In genomic region chr4:7070729-7071511, GRCh38 we compare ENCODE assay signal across 9 cellular contexts. TPM values are rescaled to one million over a fixed set of nuclear protein-coding genes. Genes with fewer than 3 reads are reported as not detected.
DNase-seq lines count a peak whose midpoint lies in the region; ATAC-seq and TF ChIP-seq lines count a peak whose summit lies in the region.
"Had no signal": no experiment of that assay in that cellular context is flagged by ENCODE, and none has a peak within 500 bp of the region (broad histone marks: within the 10 kb centered on the region; RNA-seq: fewer than 3 reads in every experiment).

No MANE protein-coding gene starts in this region.

- H3K27ac ChIP-seq in DOHH2 (ENCODE audit: low read depth, low read length), result no peak overlapping the region
- H3K27ac ChIP-seq: epithelial cell of prostate had no signal

- H3K27me3 Mint-ChIP-seq in activated naive CD8-positive, alpha-beta T cell treated with anti-CD3 and anti-CD28 coated beads, Interleukin-2, amount 10 ng/mL, durations not matched to agents 7 days and 5 days, result peaks cover 6% of the 10 kb centered on the region

- POLR2A ChIA-PET in activated naive CD8-positive, alpha-beta T cell treated with anti-CD3 and anti-CD28 coated beads, Interleukin-2, amount 10 ng/mL, durations not matched to agents 7 days and 5 days (lab: Charles Lee), result interaction anchor here (0.6 to 1.3 kb wide), 4 partner anchors 28 to 415 kb away, joined by 3 to 6 read pairs (median 4); partner anchors contain the start of gene TADA2B

- H3K9me3 ChIP-seq in DOHH2 (ENCODE audit: control insufficient read depth, insufficient read depth, low read length), result no peaks in the 10 kb centered on the region

- peak overlapping the region; percentile 29 for H3K4me3 Mint-ChIP-seq in activated naive CD8-positive, alpha-beta T cell treated with anti-CD3 and anti-CD28 coated beads, Interleukin-2, amount 10 ng/mL, durations not matched to agents 7 days and 5 days

- peaks cover 22% of the 10 kb centered on the region for H3K4me1 ChIP-seq in DOHH2 (ENCODE audit: control insufficient read depth, low read length)

- H4K20me1 ChIP-seq in DOHH2 (ENCODE audit: control insufficient read depth, insufficient read depth, low read depth, low read length), result peaks cover 9% of the 10 kb centered on the region

- H3K9me2 ChIP-seq in DOHH2 (replicated peaks; ENCODE audit: control insufficient read depth, low read length), result no peaks in the 10 kb centered on the region

- peaks cover 17% of the 10 kb centered on the region for H3K36me3 ChIP-seq in DOHH2 (ENCODE audit: control insufficient read depth, low read length)

- peak overlapping the region; percentile 15; the same call in 1 of the 2 replicates for H3K4me2 ChIP-seq in DOHH2 (ENCODE audit: low read length)

- peak; percentile 75 for DNase-seq in H4 (ENCODE audit: low spot score)
- peak; percentile 60 for DNase-seq in NCI-H1105 treated with DMSO at 0.1 percent for 48 hours (lab: John Stamatoyannopoulos, UW)
- DNase-seq in T follicular helper cell (ENCODE audit: low read depth), result peak; percentile 81
- DNase-seq in activated naive CD8-positive, alpha-beta T cell treated with anti-CD3 and anti-CD28 coated beads, Interleukin-2, amount 10 ng/mL, durations not matched to agents 7 days and 5 days, result peak; percentile 90
- peak; percentile 79 for DNase-seq in left cardiac atrium
- DNase-seq in putamen (ENCODE audit: low spot score), result peak; percentile 74
- no peak for DNase-seq in cortex of kidney (lab: John Stamatoyannopoulos, UW)

- H3K36me3 Mint-ChIP-seq in activated naive CD8-positive, alpha-beta T cell treated with anti-CD3 and anti-CD28 coated beads, Interleukin-2, amount 10 ng/mL, durations not matched to agents 7 days and 5 days, result peaks cover 2% of the 10 kb centered on the region

- peaks cover 23% of the 10 kb centered on the region for H3K4me1 Mint-ChIP-seq in activated naive CD8-positive, alpha-beta T cell treated with anti-CD3 and anti-CD28 coated beads, Interleukin-2, amount 10 ng/mL, durations not matched to agents 7 days and 5 days

- ATAC-seq in activated naive CD8-positive, alpha-beta T cell treated with anti-CD3 and anti-CD28 coated beads, Interleukin-2, amount 10 ng/mL, durations not matched to agents 7 days and 5 days (ENCODE audit: low read depth), result peak; percentile 23
- peak in 1 of 2 donors; percentile 4 for ATAC-seq in left cardiac atrium

- intact Hi-C loops in left cardiac atrium (cut with DNase I), result loop anchor here (2.0 to 10.0 kb wide), 5 partner anchors 28 to 349 kb away; partner anchors contain the start of genes TADA2B (in 1 of the 2) and TBC1D14 (in 1 of the 2)

- no peaks in the 10 kb centered on the region for H3F3A ChIP-seq in DOHH2 (ENCODE audit: control insufficient read depth, insufficient read depth)

- no peaks in the 10 kb centered on the region for H3K9me3 Mint-ChIP-seq in activated naive CD8-positive, alpha-beta T cell treated with anti-CD3 and anti-CD28 coated beads, Interleukin-2, amount 10 ng/mL, durations not matched to agents 7 days and 5 days

- H3K4me3 ChIP-seq in DOHH2 (ENCODE audit: low read length), result no peak overlapping the region

- H3K27me3 ChIP-seq in DOHH2 (ENCODE audit: control insufficient read depth, low read length), result 0 out of 2 replicates have a peak, but pooled peaks cover 3% of the 10 kb centered on the region

- peak; percentile 96 for TF ChIP-seq CTCF in DOHH2 (IDR thresholded peaks at IDR 0.05; ENCODE audit: low read depth, low read length, poor library complexity, severe bottlenecking)

- H3K27ac Mint-ChIP-seq in activated naive CD8-positive, alpha-beta T cell treated with anti-CD3 and anti-CD28 coated beads, Interleukin-2, amount 10 ng/mL, durations not matched to agents 7 days and 5 days, result peak overlapping the region; percentile 30

- peaks cover 27% of the 10 kb centered on the region for H3K79me2 ChIP-seq in DOHH2 (ENCODE audit: control insufficient read depth, low read length)

RNA-seq across cellular contexts. Expression of gene GRPEL1, which starts 3.1 kb away (rescaled TPM):
- 74.3 and 75.4 TPM in 2 replicates for total RNA-seq in H4 (2014; rRNA removed; shearing (Covaris generic))
- 10 to 100 TPM; 36.3 to 37.9 TPM for total RNA-seq in activated naive CD8-positive, alpha-beta T cell treated with anti-CD3 and anti-CD28 coated beads, Interleukin-2, amount 10 ng/mL, durations not matched to agents 7 days and 5 days
- total RNA-seq in left cardiac atrium, result 10 to 100 TPM; 35.6 to 46.1 TPM

RNA-seq across cellular contexts. Expression of gene TADA2B, which starts 27.7 kb away (rescaled TPM):
- total RNA-seq in H4 (2014; rRNA removed; shearing (Covaris generic)), result 5.8 and 6.9 TPM in 2 replicates
- total RNA-seq in activated naive CD8-positive, alpha-beta T cell treated with anti-CD3 and anti-CD28 coated beads, Interleukin-2, amount 10 ng/mL, durations not matched to agents 7 days and 5 days, result 10 to 100 TPM; 25.8 to 27.1 TPM
- total RNA-seq in left cardiac atrium, result 10 to 100 TPM; 23.2 to 30.7 TPM
